Comparison of ENCODE assay signal across 8 cellular contexts in genomic region chr17:30722114-30722780, GRCh38.
DNase-seq lines count a peak whose midpoint lies in the region; ATAC-seq, FAIRE-seq and TF ChIP-seq lines count a peak whose summit lies in the region.
"Not testable (repeated sequence)": the region's sequence is repeated elsewhere in the genome, so short reads cannot be mapped to it uniquely, and the experiment has no call there.

No MANE protein-coding gene starts in this region.

- not testable (repeated sequence) for H2BK120ac ChIP-seq in H1 (replicated peaks; ENCODE audit: low read depth, low read length)

- intact Hi-C loops in activated T-helper 2 cell treated with anti-CD3 and anti-CD28 coated beads, Interferon-gamma antibody, Interleukin-2, Interleukin-4, amounts not matched to agents 10 μg/mL and 5 μg/mL and 100 μg/mL, durations not matched to agents 14 hours and 24 hours and 36 hours (cut with micrococcal nuclease); mucosa of descending colon (cut with DNase I, micrococcal nuclease); sciatic nerve (cut with DNase I): not testable (repeated sequence)

- not testable (repeated sequence) for H3K18ac ChIP-seq in H1 (ENCODE audit: extremely low read depth, low read length)

- not testable (repeated sequence) for H3K9me3 ChIP-seq in WERI-Rb-1 (ENCODE audit: severe bottlenecking); H1 (ENCODE audit: insufficient read depth in 2 of 2, low read depth in 1 of 2, low read length in 1 of 2); mucosa of descending colon

- FAIRE-seq in H1 (lab: Jason Lieb, UNC): not testable (repeated sequence)

- not testable (repeated sequence) for H4K5ac ChIP-seq in H1 (ENCODE audit: insufficient read length, low read depth, low read length)

- H3K23ac ChIP-seq in H1 (ENCODE audit: insufficient read length): not testable (repeated sequence)

- 89% methylated on average over 9 of the region's 12 CpGs; no CpG with 5 or more reads in 1 of the 2 experiments for WGBS in H1 (ENCODE audit: extremely low coverage in 1 of 2, insufficient coverage in 1 of 2, insufficient read length in 1 of 2, insufficient replicate concordance in 2 of 2, low coverage in 1 of 2, low lambda C conversion rate in 2 of 2, missing lambda C conversion rate in 1 of 2), 2 experiments

- H3K36me3 Mint-ChIP-seq in activated T-helper 2 cell treated with anti-CD3 and anti-CD28 coated beads, Interferon-gamma antibody, Interleukin-2, Interleukin-4, amounts not matched to agents 10 μg/mL and 5 μg/mL and 100 μg/mL, durations not matched to agents 14 hours and 24 hours and 36 hours (ENCODE audit: low read depth): not testable (repeated sequence)

- not testable (repeated sequence) for TF ChIP-seq RAD21 in H1 (IDR thresholded peaks at IDR 0.05 in 1 of 2, conservative IDR thresholded peaks at IDR 0.05 in 1 of 2; ENCODE audit: low read depth in 2 of 2, low read length in 2 of 2)

- not testable (repeated sequence) for H3K23me2 ChIP-seq in H1 (ENCODE audit: low read depth, low read length)

- peaks cover 14 to 18% of the 10 kb centered on the region in 2 experiments for H4K20me1 ChIP-seq in H1 (replicated peaks in 1 of 2; ENCODE audit: control insufficient read depth in 1 of 2, insufficient read depth in 2 of 2, low read length in 2 of 2)

- ATAC-seq in mucosa of descending colon, sciatic nerve: not testable (repeated sequence)

- DNase-seq in H7 (peak; percentile 9), WERI-Rb-1 (peak; percentile 2), H1 (ENCODE audit: low read depth in 1 of 2, low spot score in 2 of 2) (peak in 1 of 2 experiments; percentile 39), islet precursor cell (peak; percentile 37), mucosa of descending colon (peak in 2 of 3 donors; percentile 12 to 17), sciatic nerve (ENCODE audit: low spot score) (peak; percentile 41), ureter (ENCODE audit: low spot score) (peak; percentile 32)
- DNase-seq in activated T-helper 2 cell treated with anti-CD3 and anti-CD28 coated beads, Interferon-gamma antibody, Interleukin-2, Interleukin-4, amounts not matched to agents 10 μg/mL and 5 μg/mL and 100 μg/mL, durations not matched to agents 14 hours and 24 hours and 36 hours (ENCODE audit: low spot score): peak; percentile 7

- not testable (repeated sequence) for H2BK20ac ChIP-seq in H1 (ENCODE audit: low read length)

- not testable (repeated sequence) for H3K9me3 Mint-ChIP-seq in activated T-helper 2 cell treated with anti-CD3 and anti-CD28 coated beads, Interferon-gamma antibody, Interleukin-2, Interleukin-4, amounts not matched to agents 10 μg/mL and 5 μg/mL and 100 μg/mL, durations not matched to agents 14 hours and 24 hours and 36 hours

- not testable (repeated sequence) for H3K36me3 ChIP-seq in H7 (replicated peaks; ENCODE audit: control insufficient read depth, insufficient read depth, low read length); WERI-Rb-1; H1 (ENCODE audit: control insufficient read depth in 2 of 4, insufficient read depth in 4 of 4, low read length in 3 of 4); mucosa of descending colon (ENCODE audit: low read depth)

- not testable (repeated sequence) for H2AK5ac ChIP-seq in H1 (ENCODE audit: low read depth, low read length)

- not testable (repeated sequence) for TF ChIP-seq CTCF in WERI-Rb-1 (IDR thresholded peaks at IDR 0.05; ENCODE audit: low read depth, low read length); H1 (IDR thresholded peaks at IDR 0.05; ENCODE audit: control extremely low read depth in 1 of 3, insufficient read depth in 1 of 3, low read depth in 1 of 3, low read length in 3 of 3); mucosa of descending colon (IDR thresholded peaks at IDR 0.05)

- H3K56ac ChIP-seq in H1 (replicated peaks; ENCODE audit: insufficient read length, low read depth, low read length): not testable (repeated sequence)

- H2BK5ac ChIP-seq in H1 (ENCODE audit: low read depth, low read length): not testable (repeated sequence)

- not testable (repeated sequence) for H2AFZ ChIP-seq in H1 (ENCODE audit: low read length)

- not testable (repeated sequence) for H3K4me3 Mint-ChIP-seq in activated T-helper 2 cell treated with anti-CD3 and anti-CD28 coated beads, Interferon-gamma antibody, Interleukin-2, Interleukin-4, amounts not matched to agents 10 μg/mL and 5 μg/mL and 100 μg/mL, durations not matched to agents 14 hours and 24 hours and 36 hours (ENCODE audit: low read depth)

- not testable (repeated sequence) for H3K4ac ChIP-seq in H1 (replicated peaks; ENCODE audit: insufficient read length, low read depth, low read length)

- H3K4me2 ChIP-seq in H1 (ENCODE audit: insufficient read depth in 1 of 2, low read depth in 2 of 2, low read length in 2 of 2): not testable (repeated sequence)

- peaks cover 12% of the 10 kb centered on the region; the same call in 1 of the 2 replicates for H3K79me1 ChIP-seq in H1 (ENCODE audit: low read depth, low read length)

- not testable (repeated sequence) for H3K4me1 ChIP-seq in H1 (replicated peaks in 1 of 4; ENCODE audit: control insufficient read depth in 3 of 4, insufficient read depth in 4 of 4, low read length in 3 of 4); mucosa of descending colon (ENCODE audit: low read depth)

- H3K4me1 Mint-ChIP-seq in activated T-helper 2 cell treated with anti-CD3 and anti-CD28 coated beads, Interferon-gamma antibody, Interleukin-2, Interleukin-4, amounts not matched to agents 10 μg/mL and 5 μg/mL and 100 μg/mL, durations not matched to agents 14 hours and 24 hours and 36 hours (ENCODE audit: low read depth): not testable (repeated sequence)

- not testable (repeated sequence) for H3K9ac ChIP-seq in H1 (replicated peaks in 1 of 4; ENCODE audit: extremely low read depth in 1 of 4, low read depth in 3 of 4, low read length in 3 of 4)

- POLR2A ChIA-PET in H1 (lab: Charles Lee; ENCODE audit: partially characterized antibody): interaction anchor here (1.6 kb wide), 1 partner anchor 10 kb away, joined by 3 read pairs; no protein-coding TSS in a partner anchor

- not testable (repeated sequence) for H3K4me3 ChIP-seq in H7 (ENCODE audit: insufficient read depth, low read depth, low read length); WERI-Rb-1 (ENCODE audit: low read depth, low read length); H1 (ENCODE audit: extremely low read depth in 1 of 4, insufficient read depth in 2 of 4, low read depth in 3 of 4, low read length in 4 of 4); mucosa of descending colon

- CTCF ChIA-PET in H1 (lab: Charles Lee; ENCODE audit: partially characterized antibody): not testable (repeated sequence)

- TF ChIP-seq EP300 in H1 (IDR thresholded peaks at IDR 0.05; ENCODE audit: borderline replicate concordance in 1 of 2, low read depth in 2 of 2, low read length in 2 of 2): not testable (repeated sequence)

- H3K14ac ChIP-seq in H1 (ENCODE audit: insufficient read length): not testable (repeated sequence)

- not testable (repeated sequence) for H2BK15ac ChIP-seq in H1 (ENCODE audit: low read length)

- H3K27me3 Mint-ChIP-seq in activated T-helper 2 cell treated with anti-CD3 and anti-CD28 coated beads, Interferon-gamma antibody, Interleukin-2, Interleukin-4, amounts not matched to agents 10 μg/mL and 5 μg/mL and 100 μg/mL, durations not matched to agents 14 hours and 24 hours and 36 hours (ENCODE audit: low read depth): not testable (repeated sequence)

- peak overlapping the region; percentile 51; the same call in 1 of the 2 replicates for H4K8ac ChIP-seq in H1 (ENCODE audit: extremely low read depth, insufficient read depth, low read length)

- H3K27ac Mint-ChIP-seq in activated T-helper 2 cell treated with anti-CD3 and anti-CD28 coated beads, Interferon-gamma antibody, Interleukin-2, Interleukin-4, amounts not matched to agents 10 μg/mL and 5 μg/mL and 100 μg/mL, durations not matched to agents 14 hours and 24 hours and 36 hours: not testable (repeated sequence)

- H3K79me2 ChIP-seq in H1 (ENCODE audit: control insufficient read depth in 1 of 2, insufficient read depth in 2 of 2, low read length in 2 of 2): peaks cover 34 to 93% of the 10 kb centered on the region in 2 experiments

- not testable (repeated sequence) for TF ChIP-seq POLR2A in H1 (IDR thresholded peaks at IDR 0.05; ENCODE audit: control extremely low read depth in 1 of 2, low read depth in 2 of 2, low read length in 2 of 2)

- not testable (repeated sequence) for H2BK12ac ChIP-seq in H1 (ENCODE audit: low read depth, low read length)

- H3K27me3 ChIP-seq in H7 (ENCODE audit: control insufficient read depth, insufficient read depth, low read length); WERI-Rb-1 (ENCODE audit: insufficient read depth, low read depth, severe bottlenecking); H1 (replicated peaks in 1 of 4; ENCODE audit: control insufficient read depth in 3 of 4, extremely low read depth in 1 of 4, insufficient read depth in 3 of 4, low read length in 3 of 4): not testable (repeated sequence)

- not testable (repeated sequence) for H3K27ac ChIP-seq in WERI-Rb-1; H1 (ENCODE audit: low read depth, low read length)

- not testable (repeated sequence) for H4K91ac ChIP-seq in H1 (replicated peaks; ENCODE audit: insufficient read length, low read length)
